8 cellular contexts compared by ENCODE assay signal in genomic region chrX:24054182-24055042, GRCh38. TPM values are rescaled to one million over a fixed set of nuclear protein-coding genes. Genes with fewer than 3 reads are reported as not detected.
DNase-seq lines count a peak whose midpoint lies in the region; ATAC-seq and TF ChIP-seq lines count a peak whose summit lies in the region.

EIF2S3 (plus strand) TSS chrX:24054956; CDS start chrX:24054969, 13 bp downstream.

- 0 out of 2 replicates have a peak, but pooled peaks have one; percentile 7 for TF ChIP-seq RAD21 in Ishikawa (IDR thresholded peaks at IDR 0.05; ENCODE audit: low read depth)

- H3K4me3 ChIP-seq in epithelial cell of esophagus (ENCODE audit: low read length) (no peak within 1 kb of the TSS), mucosa of descending colon (peak within 1 kb of the TSS; percentile 57)

- H3K4me1 ChIP-seq in mucosa of descending colon (ENCODE audit: low read depth), result peaks cover 3% of the 10 kb centered on the region

- TF ChIP-seq CTCF in epithelial cell of esophagus (IDR thresholded peaks at IDR 0.05; ENCODE audit: insufficient read depth, low read depth, low read length, missing control alignments) (peak; percentile 42), mucosa of descending colon (IDR thresholded peaks at IDR 0.05) (peak; percentile 16)

- H3K36me3 ChIP-seq in mucosa of descending colon (ENCODE audit: low read depth), result no peaks in the 10 kb centered on the region

- H3K9me3 ChIP-seq in mucosa of descending colon, result no peaks in the 10 kb centered on the region

- ATAC-seq in GM21576 (IDR thresholded peaks at IDR 0.05; ENCODE audit: unreplicated experiment) (peak; percentile 96), mucosa of descending colon (peak; percentile 97)

- TF ChIP-seq EP300 in Ishikawa (IDR thresholded peaks at IDR 0.05; ENCODE audit: borderline replicate concordance), result no peak

- intact Hi-C loops in mucosa of descending colon (cut with DNase I, micrococcal nuclease), result no loop called here

- DNase-seq in DMS153 treated with DMSO at 0.1 percent for 48 hours (lab: John Stamatoyannopoulos, UW; ENCODE audit: unreplicated experiment) (peak; percentile 79), OCI-M2 (lab: John Stamatoyannopoulos, UW; ENCODE audit: unreplicated experiment) (peak; percentile 82), activated T-cell treated with anti-CD3 and anti-CD28 coated beads for 24 hours (ENCODE audit: low read depth) (peak; percentile 73), epithelial cell of esophagus (ENCODE audit: low read depth) (peak; percentile 92), mucosa of descending colon (peak; percentile 84 to 93 (median 87))
- DNase-seq in stimulated activated CD8-positive, alpha-beta memory T cell treated with anti-CD3 and anti-CD28 coated beads, Interleukin-4, amount 100 ng/mL, for 24 hours (ENCODE audit: low read depth), result peak; percentile 77

TF ChIP-seq in Ishikawa, 13 proteins besides CTCF, POLR2A, EP300 and RAD21:
- TF ChIP-seq YY1 (IDR thresholded peaks at IDR 0.05; ENCODE audit: low read depth) (peak; percentile 89), MAX (IDR thresholded peaks at IDR 0.05) (peak; percentile 81), CREB1 (IDR thresholded peaks at IDR 0.05; ENCODE audit: low read depth) (peak; percentile 47; the same call in 1 of the 2 replicates), TEAD4 (IDR thresholded peaks at IDR 0.05) (no peak), TCF12 (IDR thresholded peaks at IDR 0.05; ENCODE audit: low read depth) (peak; percentile 40; the same call in 1 of the 2 replicates), TAF1 (IDR thresholded peaks at IDR 0.05; ENCODE audit: low read depth) (no peak; the same call in 1 of the 2 replicates), CEBPB (IDR thresholded peaks at IDR 0.05) (peak; percentile 90), FOXM1 (IDR thresholded peaks at IDR 0.05; ENCODE audit: borderline replicate concordance, low read depth) (no peak)
- TF ChIP-seq, protein P1, sequence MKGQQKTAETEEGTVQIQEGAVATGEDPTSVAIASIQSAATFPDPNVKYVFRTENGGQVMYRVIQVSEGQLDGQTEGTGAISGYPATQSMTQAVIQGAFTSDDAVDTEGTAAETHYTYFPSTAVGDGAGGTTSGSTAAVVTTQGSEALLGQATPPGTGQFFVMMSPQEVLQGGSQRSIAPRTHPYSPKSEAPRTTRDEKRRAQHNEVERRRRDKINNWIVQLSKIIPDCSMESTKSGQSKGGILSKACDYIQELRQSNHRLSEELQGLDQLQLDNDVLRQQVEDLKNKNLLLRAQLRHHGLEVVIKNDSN (IDR thresholded peaks at IDR 0.05), result peak; percentile 27; the same call in 1 of the 2 replicates
- TF ChIP-seq, protein P2, sequence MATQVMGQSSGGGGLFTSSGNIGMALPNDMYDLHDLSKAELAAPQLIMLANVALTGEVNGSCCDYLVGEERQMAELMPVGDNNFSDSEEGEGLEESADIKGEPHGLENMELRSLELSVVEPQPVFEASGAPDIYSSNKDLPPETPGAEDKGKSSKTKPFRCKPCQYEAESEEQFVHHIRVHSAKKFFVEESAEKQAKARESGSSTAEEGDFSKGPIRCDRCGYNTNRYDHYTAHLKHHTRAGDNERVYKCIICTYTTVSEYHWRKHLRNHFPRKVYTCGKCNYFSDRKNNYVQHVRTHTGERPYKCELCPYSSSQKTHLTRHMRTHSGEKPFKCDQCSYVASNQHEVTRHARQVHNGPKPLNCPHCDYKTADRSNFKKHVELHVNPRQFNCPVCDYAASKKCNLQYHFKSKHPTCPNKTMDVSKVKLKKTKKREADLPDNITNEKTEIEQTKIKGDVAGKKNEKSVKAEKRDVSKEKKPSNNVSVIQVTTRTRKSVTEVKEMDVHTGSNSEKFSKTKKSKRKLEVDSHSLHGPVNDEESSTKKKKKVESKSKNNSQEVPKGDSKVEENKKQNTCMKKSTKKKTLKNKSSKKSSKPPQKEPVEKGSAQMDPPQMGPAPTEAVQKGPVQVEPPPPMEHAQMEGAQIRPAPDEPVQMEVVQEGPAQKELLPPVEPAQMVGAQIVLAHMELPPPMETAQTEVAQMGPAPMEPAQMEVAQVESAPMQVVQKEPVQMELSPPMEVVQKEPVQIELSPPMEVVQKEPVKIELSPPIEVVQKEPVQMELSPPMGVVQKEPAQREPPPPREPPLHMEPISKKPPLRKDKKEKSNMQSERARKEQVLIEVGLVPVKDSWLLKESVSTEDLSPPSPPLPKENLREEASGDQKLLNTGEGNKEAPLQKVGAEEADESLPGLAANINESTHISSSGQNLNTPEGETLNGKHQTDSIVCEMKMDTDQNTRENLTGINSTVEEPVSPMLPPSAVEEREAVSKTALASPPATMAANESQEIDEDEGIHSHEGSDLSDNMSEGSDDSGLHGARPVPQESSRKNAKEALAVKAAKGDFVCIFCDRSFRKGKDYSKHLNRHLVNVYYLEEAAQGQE (IDR thresholded peaks at IDR 0.05; ENCODE audit: low read depth), result no peak

RNA-seq across cellular contexts. Expression of gene EIF2S3, which starts in this region (rescaled TPM):
- total RNA-seq in mucosa of descending colon, result 100 to 1,000 TPM; 113 to 157 (median 136) TPM
